Comparison of ENCODE assay signal across 29 cellular contexts in genomic region chr7:44819292-44819691, GRCh38. TPM values are rescaled to one million over a fixed set of nuclear protein-coding genes. Genes with fewer than 3 reads are reported as not detected.
DNase-seq lines count a peak whose midpoint lies in the region; ATAC-seq and TF ChIP-seq lines count a peak whose summit lies in the region.
"Had no signal": no experiment of that assay in that cellular context is flagged by ENCODE, and none has a peak within 500 bp of the region (broad histone marks: within the 10 kb centered on the region; RNA-seq: fewer than 3 reads in every experiment).

No MANE protein-coding gene starts in this region.

- no peak for ATAC-seq in SK-N-SH treated with all-trans-retinoic acid at 6 μM for 48 hours
- ATAC-seq: CD8-positive, alpha-beta T cell; K562; PC-3 had no signal

- peak overlapping the region; percentile 49 for H3K27ac Mint-ChIP-seq in progenitor cell of endocrine pancreas
- H3K27ac Mint-ChIP-seq: B cell; CD8-positive, alpha-beta T cell had no signal

- no peak overlapping the region for H3K4me3 ChIP-seq in SK-N-SH (ENCODE audit: low read depth in 2 of 2, low read length in 1 of 2)
- H3K4me3 ChIP-seq in PC-9, result no peak overlapping the region
- no peak overlapping the region for H3K4me3 ChIP-seq in Karpas-422 (ENCODE audit: low read length)
- H3K4me3 ChIP-seq: K562, SK-N-MC had no signal

- H3K9me3 Mint-ChIP-seq in progenitor cell of endocrine pancreas (ENCODE audit: low read depth), result no peaks in the 10 kb centered on the region
- H3K9me3 Mint-ChIP-seq: CD8-positive, alpha-beta T cell had no signal

- H3K4me1 ChIP-seq in SK-N-SH (ENCODE audit: control insufficient read depth in 1 of 2, insufficient read depth in 2 of 2, low read depth in 1 of 2, low read length in 1 of 2) (peaks cover 0 to 2% of the 10 kb centered on the region in 2 experiments; a peak in 1 of 4 replicates), PC-9 (replicated peaks; ENCODE audit: insufficient read depth) (peaks cover 13% of the 10 kb centered on the region), Karpas-422 (ENCODE audit: low read length) (no peaks in the 10 kb centered on the region)
- H3K4me1 ChIP-seq: Caco-2 had no signal

- no peak overlapping the region for H3K4me3 Mint-ChIP-seq in progenitor cell of endocrine pancreas (ENCODE audit: low read depth)
- H3K4me3 Mint-ChIP-seq: B cell; CD8-positive, alpha-beta T cell had no signal

- no peak for TF ChIP-seq RAD21 in SK-N-SH (IDR thresholded peaks at IDR 0.05; ENCODE audit: low read length)

- no peak overlapping the region for H2AFZ ChIP-seq in SK-N-SH (ENCODE audit: low read depth)
- H2AFZ ChIP-seq in PC-9, result no peak overlapping the region
- no peak overlapping the region for H2AFZ ChIP-seq in Karpas-422 (ENCODE audit: low read length)

- intact Hi-C loops in PC-9 (cut with micrococcal nuclease; ENCODE audit: unreplicated experiment), result no loop called here

- H3K27me3 ChIP-seq in SK-N-SH (ENCODE audit: insufficient read depth), result no peaks in the 10 kb centered on the region
- no peaks in the 10 kb centered on the region for H3K27me3 ChIP-seq in PC-9 (ENCODE audit: insufficient read depth, low read depth)
- H3K27me3 ChIP-seq in Karpas-422 (ENCODE audit: low read length), result no peaks in the 10 kb centered on the region

- 79% methylated on average over 2 of the region's 2 CpGs for WGBS in SK-N-SH (ENCODE audit: low lambda C conversion rate)

- H4K20me1 ChIP-seq in SK-N-SH (ENCODE audit: insufficient read depth) (no peaks in the 10 kb centered on the region), PC-9 (ENCODE audit: insufficient read depth) (no peaks in the 10 kb centered on the region), Karpas-422 (ENCODE audit: insufficient read depth, low read depth, low read length) (no peaks in the 10 kb centered on the region)

- H3F3A ChIP-seq in SK-N-SH (replicated peaks; ENCODE audit: insufficient read depth) (peaks cover 17% of the 10 kb centered on the region), PC-9 (ENCODE audit: insufficient read depth, low read depth) (peaks cover 23% of the 10 kb centered on the region)

- DNase-seq in SK-N-SH (peak; percentile 35), PC-9 (peak in 1 of 2 experiments; percentile 78), iPS-NIHi7 (ENCODE audit: extremely low spot score) (peak; percentile 26), progenitor cell of endocrine pancreas (ENCODE audit: low spot score, unreplicated experiment) (no peak), Karpas-422 (no peak), NCI-H1417 (lab: John Stamatoyannopoulos, UW) (no peak), DMS 273 treated with DMSO at 0.1 percent for 48 hours (lab: John Stamatoyannopoulos, UW) (no peak)
- DNase-seq: CD8-positive, alpha-beta T cell; DMS79; EL; GF-D8; MV-4-11; NCI-H1105; NCI-H146; NCI-H1930; NCI-H2107; NCI-H524 treated with DMSO at 0.1 percent for 48 hours; NCI-H82; NK-92 treated with Interleukin-12 subunit alpha and Interleukin-12 subunit beta, amount 100 ng/mL, for 24 hours; PC-3; SIG-M5 had no signal

- BruUV-seq in PC-9 (replicated peaks; lab: Mats Ljungman, UMichigan), result no TSS peak

- H3K27me3 Mint-ChIP-seq in progenitor cell of endocrine pancreas, result no peaks in the 10 kb centered on the region
- H3K27me3 Mint-ChIP-seq: B cell had no signal

- no peak for TF ChIP-seq CTCF in SK-N-SH (IDR thresholded peaks at IDR 0.05)
- TF ChIP-seq CTCF in PC-9 (conservative IDR thresholded peaks at IDR 0.05), result no peak
- TF ChIP-seq CTCF in progenitor cell of endocrine pancreas (IDR thresholded peaks at IDR 0.05; ENCODE audit: unreplicated experiment), result no peak

- no peaks in the 10 kb centered on the region for H3K4me1 Mint-ChIP-seq in progenitor cell of endocrine pancreas (ENCODE audit: low read depth)
- H3K4me1 Mint-ChIP-seq: B cell had no signal

- POLR2A ChIA-PET in SK-N-SH (lab: Yijun Ruan, JAX) (no interaction called here), PC-9 (lab: Charles Lee; ENCODE audit: unreplicated experiment) (interaction anchor here (0.6 kb wide), 1 partner anchor 29 kb away, joined by 8 read pairs; the partner anchor contains the start of gene H2AZ2)

- no peak overlapping the region for H3K9ac ChIP-seq in SK-N-SH
- no peak overlapping the region for H3K9ac ChIP-seq in Karpas-422 (ENCODE audit: low read length)

- H3K27ac ChIP-seq in SK-N-SH (ENCODE audit: low read depth in 2 of 2, low read length in 1 of 2) (no peak overlapping the region), PC-9 (peak overlapping the region; percentile 9), Karpas-422 (ENCODE audit: low read length) (no peak overlapping the region)
- H3K27ac ChIP-seq: 22Rv1, C4-2B, RWPE1, SK-N-MC had no signal

- H3K9me2 ChIP-seq in SK-N-SH, result no peaks in the 10 kb centered on the region
- no peaks in the 10 kb centered on the region for H3K9me2 ChIP-seq in PC-9 (ENCODE audit: insufficient read depth)
- no peaks in the 10 kb centered on the region for H3K9me2 ChIP-seq in Karpas-422 (replicated peaks; ENCODE audit: insufficient read depth, low read length)

- CTCF ChIA-PET in SK-N-SH (lab: Yijun Ruan, JAX) (interaction anchor here (0.5 to 1.0 kb wide), 2 partner anchors 18 to 20 kb away, joined by 3 read pairs; no protein-coding TSS in a partner anchor), PC-9 (lab: Charles Lee) (no interaction called here)

- H3K4me2 ChIP-seq in SK-N-SH, result no peak overlapping the region
- peak overlapping the region; percentile 4 for H3K4me2 ChIP-seq in PC-9
- no peak overlapping the region for H3K4me2 ChIP-seq in Karpas-422 (ENCODE audit: low read depth, low read length, poor library complexity, severe bottlenecking)

- H3K79me2 ChIP-seq in SK-N-SH (ENCODE audit: insufficient read depth) (no peaks in the 10 kb centered on the region), PC-9 (ENCODE audit: low read depth) (no peaks in the 10 kb centered on the region), Karpas-422 (ENCODE audit: low read length) (no peaks in the 10 kb centered on the region)

- H3K36me3 ChIP-seq in SK-N-SH (replicated peaks in 1 of 2; ENCODE audit: control insufficient read depth in 1 of 2, insufficient read depth in 2 of 2, low read length in 1 of 2) (no peaks in the 10 kb centered on the region), PC-9 (ENCODE audit: low read depth) (no peaks in the 10 kb centered on the region), Karpas-422 (ENCODE audit: insufficient read depth, low read length) (no peaks in the 10 kb centered on the region)

- no peak for TF ChIP-seq EP300 in SK-N-SH (IDR thresholded peaks at IDR 0.05; ENCODE audit: borderline replicate concordance in 1 of 2, low read depth in 1 of 2, low read length in 1 of 2)

- H3K36me3 Mint-ChIP-seq in progenitor cell of endocrine pancreas (ENCODE audit: insufficient read depth), result peaks cover 2% of the 10 kb centered on the region

- no peaks in the 10 kb centered on the region for H3K9me3 ChIP-seq in SK-N-SH
- no peaks in the 10 kb centered on the region for H3K9me3 ChIP-seq in PC-9 (ENCODE audit: insufficient read depth, low read depth)
- no peaks in the 10 kb centered on the region for H3K9me3 ChIP-seq in Karpas-422 (ENCODE audit: low read length)
- H3K9me3 ChIP-seq: Caco-2 had no signal

TF ChIP-seq in SK-N-SH, 30 proteins besides CTCF, POLR2A, EP300 and RAD21 (continues in another document):
- no peak for TF ChIP-seq CHD2 (IDR thresholded peaks at IDR 0.05; ENCODE audit: low read length, partially characterized antibody)
- TF ChIP-seq RFX5 (IDR thresholded peaks at IDR 0.05; ENCODE audit: low read length), result no peak
- no peak for TF ChIP-seq ELF1 (IDR thresholded peaks at IDR 0.05)
- TF ChIP-seq TEAD4 (IDR thresholded peaks at IDR 0.05; ENCODE audit: borderline replicate concordance, insufficient read depth), result no peak
- TF ChIP-seq FOXJ3 (CRISPR knock-in tag; IDR thresholded peaks at IDR 0.05), result no peak

TF ChIP-seq in SK-N-SH treated with all-trans-retinoic acid at 6 μM for 48 hours, 23 proteins besides CTCF, POLR2A, EP300 and RAD21 (continues in another document):
- TF ChIP-seq ARNTL (CRISPR knock-in tag; IDR thresholded peaks at IDR 0.05; ENCODE audit: borderline replicate concordance, low read depth), result no peak
- no peak for TF ChIP-seq CSDC2 (CRISPR knock-in tag; IDR thresholded peaks at IDR 0.05)
- no peak for TF ChIP-seq TCF4 (CRISPR knock-in tag; IDR thresholded peaks at IDR 0.05; ENCODE audit: borderline replicate concordance)
- no peak for TF ChIP-seq RARB (CRISPR knock-in tag; IDR thresholded peaks at IDR 0.05)
- no peak for TF ChIP-seq ZFP30 (CRISPR knock-in tag; IDR thresholded peaks at IDR 0.05)
- TF ChIP-seq CSRNP3 (CRISPR knock-in tag; IDR thresholded peaks at IDR 0.05), result no peak

RNA-seq across cellular contexts. Expression of gene PPIA, which starts 22.8 kb away (rescaled TPM):
- 6,239 and 6,267 TPM in 2 replicates for polyA plus RNA-seq in SK-N-SH (2012; rRNA removed)
- 7,289 and 8,124 TPM in 2 replicates for polyA plus RNA-seq in SK-N-SH (2012; cell fraction: cytosol; rRNA removed)
- polyA plus RNA-seq in SK-N-SH (2012; cell fraction: nucleus; rRNA removed), result 2,405 and 2,816 TPM in 2 replicates
- total RNA-seq in PC-9 (2021), result 2,776 and 3,599 TPM in 2 replicates
- 1,323 and 1,353 TPM in 2 replicates for total RNA-seq in progenitor cell of endocrine pancreas
- 2,370 and 3,564 TPM in 2 replicates for total RNA-seq in Karpas-422 (2014; rRNA removed; shearing (Covaris generic); ENCODE audit: low replicate concordance)

RNA-seq across cellular contexts. Expression of gene H2AZ2, which starts 28.6 kb away (rescaled TPM):
- polyA plus RNA-seq in SK-N-SH (2012; rRNA removed), result 207 and 389 TPM in 2 replicates
- 318 and 348 TPM in 2 replicates for polyA plus RNA-seq in SK-N-SH (2012; cell fraction: cytosol; rRNA removed)
- 80.0 and 111 TPM in 2 replicates for polyA plus RNA-seq in SK-N-SH (2012; cell fraction: nucleus; rRNA removed)
- 334 and 354 TPM in 2 replicates for total RNA-seq in PC-9 (2021)
- 220 and 244 TPM in 2 replicates for total RNA-seq in progenitor cell of endocrine pancreas
- total RNA-seq in Karpas-422 (2014; rRNA removed; shearing (Covaris generic); ENCODE audit: low replicate concordance), result 188 and 202 TPM in 2 replicates

Comparison
In these comparisons a context has a peak if more than half of its experiments do, and no peak if none do; other contexts are left out.
1. DNase-seq: peak in SK-N-SH (single experiment) and iPS-NIHi7 (single experiment); none in progenitor cell of endocrine pancreas (single experiment), Karpas-422 (single experiment), NCI-H1417 (0 of 3) and DMS 273 treated with DMSO at 0.1 percent for 48 hours (single experiment).